In the genomic region with DNA sequence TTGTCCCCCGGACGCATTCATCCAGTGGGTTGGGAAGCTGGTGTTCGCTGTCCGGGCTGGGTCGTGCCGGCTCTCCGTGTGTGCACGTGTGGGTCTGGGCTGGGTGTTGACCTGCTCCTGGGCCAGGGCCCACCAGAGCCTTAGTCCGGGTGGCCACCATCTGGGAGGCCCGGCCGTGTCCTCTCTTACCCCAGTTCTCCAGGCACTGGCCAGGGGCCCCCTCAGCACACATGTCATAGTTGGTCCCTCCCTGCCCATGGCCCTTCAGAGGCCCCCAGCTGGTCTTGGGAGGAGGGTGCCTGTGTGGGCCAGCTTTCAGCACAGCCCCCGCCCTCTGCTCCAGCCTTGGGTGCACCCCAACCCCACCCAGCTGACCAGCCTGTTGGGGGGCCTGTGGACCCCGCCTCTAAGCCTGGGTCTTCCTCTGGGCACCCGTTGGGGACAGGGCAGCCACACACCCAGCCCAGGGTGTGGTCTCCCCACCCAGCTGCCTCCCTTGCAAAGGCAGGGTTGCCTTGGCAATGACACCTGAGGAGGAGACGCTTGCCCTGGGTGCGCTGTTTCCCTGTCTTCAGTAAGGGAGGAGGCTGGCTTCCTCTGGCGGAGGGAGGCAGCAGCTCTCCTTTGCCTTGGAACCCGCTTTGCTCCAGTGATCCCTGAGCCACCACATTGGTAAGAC, we compare ENCODE assay signal across 20 cellular contexts.
"Had no signal": no experiment of that assay in that cellular context is flagged by ENCODE, and none has a peak within 500 bp of the region (broad histone marks: within the 10 kb centered on the region; RNA-seq: fewer than 3 reads in every experiment).

No MANE protein-coding gene starts in this region.

- H3K27me3 ChIP-seq: ascending aorta, body of pancreas had no signal

- H3K4me3 ChIP-seq: ascending aorta, body of pancreas had no signal

- H3K9me3 ChIP-seq: ascending aorta, body of pancreas had no signal

- H3K36me3 ChIP-seq: ascending aorta had no signal

- H3K36me3 Mint-ChIP-seq: activated naive CD4-positive, alpha-beta T cell treated with anti-CD3 and anti-CD28 coated beads, Interleukin-2, amount 50 U/mL, for 72 hours had no signal

- ATAC-seq: activated CD4-positive, CD25-positive, alpha-beta regulatory T cell treated with anti-CD3 and anti-CD28 coated beads, Interleukin-2, amount 50 U/mL, for 24 hours; activated CD8-positive, alpha-beta T cell treated with anti-CD3 and anti-CD28 coated beads for 36 hours; activated naive CD4-positive, alpha-beta T cell treated with anti-CD3 and anti-CD28 coated beads, Interleukin-2, amount 50 U/mL, for 72 hours; activated naive CD8-positive, alpha-beta T cell treated with anti-CD3 and anti-CD28 coated beads, Interleukin-2, amount 50 U/mL, for 24 hours; body of pancreas; PC-3 had no signal

- H3K27ac ChIP-seq: ascending aorta, body of pancreas had no signal

- H3K9me3 Mint-ChIP-seq: activated CD8-positive, alpha-beta T cell treated with anti-CD3 and anti-CD28 coated beads for 36 hours; activated naive CD4-positive, alpha-beta T cell treated with anti-CD3 and anti-CD28 coated beads, Interleukin-2, amount 50 U/mL, for 72 hours; activated naive CD8-positive, alpha-beta T cell treated with anti-CD3 and anti-CD28 coated beads, Interleukin-2, amount 50 U/mL, for 24 hours; T-helper 1 cell treated with Interleukin-12 subunit alpha and Interleukin-12 subunit beta and Interleukin-4 antibody, amounts not matched to agents 30 μg/mL and 1 μg/mL, for 36 hours had no signal

- H3K4me1 ChIP-seq: ascending aorta, body of pancreas had no signal

- DNase-seq: activated CD4-positive, alpha-beta T cell treated with anti-CD3 and anti-CD28 coated beads for 4 hours; activated CD8-positive, alpha-beta memory T cell treated with anti-CD3 and anti-CD28 coated beads, Interleukin-2, amount 50 U/mL, for 48 hours; activated CD8-positive, alpha-beta T cell treated with anti-CD3 and anti-CD28 coated beads for 36 hours; activated effector memory CD4-positive, alpha-beta T cell treated with anti-CD3 and anti-CD28 coated beads, Interleukin-2, amount 50 U/mL, for 16 hours; activated naive CD4-positive, alpha-beta T cell treated with Interleukin-2 at 50 U/mL for 16 hours; activated naive CD8-positive, alpha-beta T cell treated with anti-CD3 and anti-CD28 coated beads, Interleukin-2, amount 50 U/mL, for 24 hours; activated T-cell treated with anti-CD3 and anti-CD28 coated beads, Interleukin-2, amount 50 U/mL, for 1 hour; amniotic stem cell; body of pancreas; KBM-7; NCI-H1048; NCI-H1930; NCI-H2107; NCI-H510A treated with DMSO at 0.1 percent for 48 hours; PC-3; SHP77 had no signal

- H3K4me3 Mint-ChIP-seq: activated CD8-positive, alpha-beta T cell treated with anti-CD3 and anti-CD28 coated beads for 36 hours; activated naive CD8-positive, alpha-beta T cell treated with anti-CD3 and anti-CD28 coated beads, Interleukin-2, amount 50 U/mL, for 24 hours; T-helper 1 cell treated with Interleukin-12 subunit alpha and Interleukin-12 subunit beta and Interleukin-4 antibody, amounts not matched to agents 30 μg/mL and 1 μg/mL, for 36 hours had no signal

- H3K27ac Mint-ChIP-seq: activated CD8-positive, alpha-beta T cell treated with anti-CD3 and anti-CD28 coated beads for 36 hours; activated naive CD8-positive, alpha-beta T cell treated with anti-CD3 and anti-CD28 coated beads, Interleukin-2, amount 50 U/mL, for 24 hours; T-helper 1 cell treated with Interleukin-12 subunit alpha and Interleukin-12 subunit beta and Interleukin-4 antibody, amounts not matched to agents 30 μg/mL and 1 μg/mL, for 36 hours had no signal
